Comparison of ENCODE assay signal across 6 cellular contexts in genomic region chr4:79107014-79107413, GRCh38.
"Had no signal": no experiment of that assay in that cellular context is flagged by ENCODE, and none has a peak within 500 bp of the region (broad histone marks: within the 10 kb centered on the region; RNA-seq: fewer than 3 reads in every experiment).

No MANE protein-coding gene starts in this region.

- H3K27ac ChIP-seq: HL-60 had no signal

- H3K36me3 Mint-ChIP-seq: IgD-negative memory B cell had no signal

- H3K4me1 Mint-ChIP-seq: IgD-negative memory B cell had no signal

- DNase-seq: IMR-90, KBM-7 had no signal

- H3K4me3 Mint-ChIP-seq: IgD-negative memory B cell had no signal

- ATAC-seq: HepG2, K562 had no signal

- H3K27ac Mint-ChIP-seq: IgD-negative memory B cell had no signal
